ENCODE assay signal across 16 cellular contexts in the genomic region with DNA sequence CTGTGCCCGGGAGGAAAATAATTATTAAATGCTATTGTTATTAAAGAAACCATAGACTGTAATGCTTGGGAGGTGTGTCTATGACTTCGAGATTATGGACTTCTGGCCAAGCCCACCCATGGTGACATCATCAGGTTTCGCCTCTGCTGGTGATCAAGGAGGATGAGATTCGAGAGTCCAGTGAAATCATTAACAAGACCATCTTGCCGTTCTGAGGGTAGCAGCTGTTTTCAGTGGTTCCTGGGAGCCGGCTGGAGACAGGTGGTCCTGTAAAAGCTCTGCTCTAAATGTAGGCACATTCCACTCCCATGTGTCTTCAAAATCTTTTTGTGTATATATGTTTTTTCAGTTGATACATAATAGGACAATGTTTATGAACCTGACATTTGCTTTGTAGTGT. TPM values are rescaled to one million over a fixed set of nuclear protein-coding genes. Genes with fewer than 3 reads are reported as not detected.
"Had no signal": no experiment of that assay in that cellular context is flagged by ENCODE, and none has a peak within 500 bp of the region (broad histone marks: within the 10 kb centered on the region; RNA-seq: fewer than 3 reads in every experiment).

No MANE protein-coding gene starts in this region.

RNA-seq across cellular contexts. Expression of gene SSX3, which starts 2.8 kb away (rescaled TPM):
- total RNA-seq: activated CD4-positive, alpha-beta memory T cell treated with anti-CD3 and anti-CD28 coated beads, Interleukin-2, amount 10 ng/mL, durations not matched to agents 7 days and 5 days; activated CD4-positive, alpha-beta T cell treated with anti-CD3 and anti-CD28 coated beads for 36 hours; activated CD4-positive, alpha-beta T cell treated with anti-CD3 and anti-CD28 coated beads, Interleukin-2, amount 10 ng/mL, durations not matched to agents 7 days and 5 days; activated CD8-positive, alpha-beta memory T cell treated with anti-CD3 and anti-CD28 coated beads, Interleukin-2, amount 10 ng/mL, durations not matched to agents 7 days and 5 days; activated CD8-positive, alpha-beta T cell treated with anti-CD3 and anti-CD28 coated beads, Interleukin-2, amount 10 ng/mL, durations not matched to agents 7 days and 5 days; activated naive CD8-positive, alpha-beta T cell treated with anti-CD3 and anti-CD28 coated beads, Interleukin-2, amount 10 ng/mL, durations not matched to agents 7 days and 5 days; activated T-helper 2 cell treated with anti-CD3 and anti-CD28 coated beads, Interferon-gamma antibody, Interleukin-2, Interleukin-4, amounts not matched to agents 10 μg/mL and 5 μg/mL and 100 μg/mL, durations not matched to agents 14 hours and 24 hours and 36 hours; ascending aorta; bronchial epithelial cell; cardiac muscle cell; chondrocyte; T-helper 1 cell treated with Interleukin-12 subunit alpha and Interleukin-12 subunit beta and Interleukin-4 antibody, amounts not matched to agents 30 ng/mL and 1 ng/mL, for 36 hours; T-helper 17 cell; T-helper 2 cell treated with Interferon-gamma antibody and Interleukin-4, amounts not matched to agents 100 ng/mL and 5 ng/mL, for 36 hours; WTC11 had no signal
- polyA plus RNA-seq: adipose tissue, cardiac muscle cell had no signal

RNA-seq across cellular contexts. Expression of gene SSX4, which starts 24.1 kb away (rescaled TPM):
- total RNA-seq: activated CD4-positive, alpha-beta memory T cell treated with anti-CD3 and anti-CD28 coated beads, Interleukin-2, amount 10 ng/mL, durations not matched to agents 7 days and 5 days; activated CD4-positive, alpha-beta T cell treated with anti-CD3 and anti-CD28 coated beads for 36 hours; activated CD4-positive, alpha-beta T cell treated with anti-CD3 and anti-CD28 coated beads, Interleukin-2, amount 10 ng/mL, durations not matched to agents 7 days and 5 days; activated CD8-positive, alpha-beta memory T cell treated with anti-CD3 and anti-CD28 coated beads, Interleukin-2, amount 10 ng/mL, durations not matched to agents 7 days and 5 days; activated CD8-positive, alpha-beta T cell treated with anti-CD3 and anti-CD28 coated beads, Interleukin-2, amount 10 ng/mL, durations not matched to agents 7 days and 5 days; activated naive CD8-positive, alpha-beta T cell treated with anti-CD3 and anti-CD28 coated beads, Interleukin-2, amount 10 ng/mL, durations not matched to agents 7 days and 5 days; activated T-helper 2 cell treated with anti-CD3 and anti-CD28 coated beads, Interferon-gamma antibody, Interleukin-2, Interleukin-4, amounts not matched to agents 10 μg/mL and 5 μg/mL and 100 μg/mL, durations not matched to agents 14 hours and 24 hours and 36 hours; ascending aorta; bronchial epithelial cell; cardiac muscle cell; chondrocyte; T-helper 1 cell treated with Interleukin-12 subunit alpha and Interleukin-12 subunit beta and Interleukin-4 antibody, amounts not matched to agents 30 ng/mL and 1 ng/mL, for 36 hours; T-helper 17 cell; T-helper 2 cell treated with Interferon-gamma antibody and Interleukin-4, amounts not matched to agents 100 ng/mL and 5 ng/mL, for 36 hours had no signal
- polyA plus RNA-seq: adipose tissue, cardiac muscle cell had no signal

RNA-seq across cellular contexts. Expression of gene SSX4B, which starts 52.5 kb away (rescaled TPM):
- total RNA-seq: activated CD4-positive, alpha-beta memory T cell treated with anti-CD3 and anti-CD28 coated beads, Interleukin-2, amount 10 ng/mL, durations not matched to agents 7 days and 5 days; activated CD4-positive, alpha-beta T cell treated with anti-CD3 and anti-CD28 coated beads for 36 hours; activated CD4-positive, alpha-beta T cell treated with anti-CD3 and anti-CD28 coated beads, Interleukin-2, amount 10 ng/mL, durations not matched to agents 7 days and 5 days; activated CD8-positive, alpha-beta memory T cell treated with anti-CD3 and anti-CD28 coated beads, Interleukin-2, amount 10 ng/mL, durations not matched to agents 7 days and 5 days; activated CD8-positive, alpha-beta T cell treated with anti-CD3 and anti-CD28 coated beads, Interleukin-2, amount 10 ng/mL, durations not matched to agents 7 days and 5 days; activated naive CD8-positive, alpha-beta T cell treated with anti-CD3 and anti-CD28 coated beads, Interleukin-2, amount 10 ng/mL, durations not matched to agents 7 days and 5 days; activated T-helper 2 cell treated with anti-CD3 and anti-CD28 coated beads, Interferon-gamma antibody, Interleukin-2, Interleukin-4, amounts not matched to agents 10 μg/mL and 5 μg/mL and 100 μg/mL, durations not matched to agents 14 hours and 24 hours and 36 hours; ascending aorta; bronchial epithelial cell; cardiac muscle cell; chondrocyte; T-helper 1 cell treated with Interleukin-12 subunit alpha and Interleukin-12 subunit beta and Interleukin-4 antibody, amounts not matched to agents 30 ng/mL and 1 ng/mL, for 36 hours; T-helper 17 cell; T-helper 2 cell treated with Interferon-gamma antibody and Interleukin-4, amounts not matched to agents 100 ng/mL and 5 ng/mL, for 36 hours had no signal
- polyA plus RNA-seq: adipose tissue, cardiac muscle cell had no signal
